In genomic region chr5:78492216-78492615, GRCh38 we compare ENCODE assay signal across 19 cellular contexts.
"Had no signal": no experiment of that assay in that cellular context is flagged by ENCODE, and none has a peak within 500 bp of the region (broad histone marks: within the 10 kb centered on the region; RNA-seq: fewer than 3 reads in every experiment).

No MANE protein-coding gene starts in this region.

- H3K27me3 ChIP-seq: esophagus muscularis mucosa, hepatocyte, right atrium auricular region, tibial nerve, vagina had no signal

- H3K27me3 Mint-ChIP-seq: progenitor cell of endocrine pancreas had no signal

- H3K27ac ChIP-seq: esophagus muscularis mucosa, hepatocyte, right atrium auricular region, tibial nerve, vagina, WERI-Rb-1 had no signal

- H3K9me3 Mint-ChIP-seq: activated CD4-positive, alpha-beta memory T cell treated with anti-CD3 and anti-CD28 coated beads for 36 hours; activated T-helper 2 cell treated with anti-CD3 and anti-CD28 coated beads, Interferon-gamma antibody, Interleukin-2, Interleukin-4, amounts not matched to agents 10 μg/mL and 5 μg/mL and 100 μg/mL, durations not matched to agents 14 hours and 24 hours and 36 hours; naive thymus-derived CD4-positive, alpha-beta T cell had no signal

- DNase-seq: activated CD4-positive, alpha-beta memory T cell treated with anti-CD3 and anti-CD28 coated beads for 36 hours; activated CD4-positive, alpha-beta T cell treated with anti-CD3 and anti-CD28 coated beads for 36 hours; activated CD8-positive, alpha-beta memory T cell treated with anti-CD3 and anti-CD28 coated beads, Interleukin-2, amount 10 ng/mL, durations not matched to agents 7 days and 5 days; activated naive CD4-positive, alpha-beta T cell treated with anti-CD3 and anti-CD28 coated beads, Interleukin-2, amount 50 U/mL, for 16 hours; activated T-cell treated with anti-CD3 and anti-CD28 coated beads, Interleukin-2, amount 50 U/mL, for 1 hour; islet precursor cell; mucosa of descending colon; naive thymus-derived CD4-positive, alpha-beta T cell; occipital lobe; stimulated activated CD4-positive, alpha-beta T cell treated with anti-CD3 and anti-CD28 coated beads, Interleukin-4, amount 100 ng/mL, for 1 hour; stimulated activated naive CD4-positive, alpha-beta T cell; WERI-Rb-1 had no signal

- H3K4me2 ChIP-seq: hepatocyte had no signal

- ATAC-seq: activated CD4-positive, alpha-beta T cell treated with anti-CD3 and anti-CD28 coated beads for 36 hours; activated CD8-positive, alpha-beta memory T cell treated with anti-CD3 and anti-CD28 coated beads, Interleukin-2, amount 10 ng/mL, durations not matched to agents 7 days and 5 days; mucosa of descending colon; naive thymus-derived CD4-positive, alpha-beta T cell had no signal

- H2AFZ ChIP-seq: hepatocyte had no signal

- H3K4me1 Mint-ChIP-seq: activated CD4-positive, alpha-beta T cell treated with anti-CD3 and anti-CD28 coated beads for 36 hours; activated CD8-positive, alpha-beta memory T cell treated with anti-CD3 and anti-CD28 coated beads, Interleukin-2, amount 10 ng/mL, durations not matched to agents 7 days and 5 days had no signal

- H3K9me3 ChIP-seq: esophagus muscularis mucosa, mucosa of descending colon, right atrium auricular region, tibial nerve, vagina had no signal

- H3K27ac Mint-ChIP-seq: activated CD4-positive, alpha-beta memory T cell treated with anti-CD3 and anti-CD28 coated beads for 36 hours; activated CD4-positive, alpha-beta T cell treated with anti-CD3 and anti-CD28 coated beads for 36 hours; activated CD8-positive, alpha-beta memory T cell treated with anti-CD3 and anti-CD28 coated beads, Interleukin-2, amount 10 ng/mL, durations not matched to agents 7 days and 5 days; activated T-helper 2 cell treated with anti-CD3 and anti-CD28 coated beads, Interferon-gamma antibody, Interleukin-2, Interleukin-4, amounts not matched to agents 10 μg/mL and 5 μg/mL and 100 μg/mL, durations not matched to agents 14 hours and 24 hours and 36 hours; progenitor cell of endocrine pancreas had no signal

- H3K4me3 Mint-ChIP-seq: activated CD4-positive, alpha-beta memory T cell treated with anti-CD3 and anti-CD28 coated beads for 36 hours; activated CD4-positive, alpha-beta T cell treated with anti-CD3 and anti-CD28 coated beads for 36 hours; activated CD8-positive, alpha-beta memory T cell treated with anti-CD3 and anti-CD28 coated beads, Interleukin-2, amount 10 ng/mL, durations not matched to agents 7 days and 5 days; naive thymus-derived CD4-positive, alpha-beta T cell had no signal

- H3K4me3 ChIP-seq: esophagus muscularis mucosa, hepatocyte, mucosa of descending colon, right atrium auricular region, tibial nerve, vagina had no signal
